9 cellular contexts compared by ENCODE assay signal in the genomic region with DNA sequence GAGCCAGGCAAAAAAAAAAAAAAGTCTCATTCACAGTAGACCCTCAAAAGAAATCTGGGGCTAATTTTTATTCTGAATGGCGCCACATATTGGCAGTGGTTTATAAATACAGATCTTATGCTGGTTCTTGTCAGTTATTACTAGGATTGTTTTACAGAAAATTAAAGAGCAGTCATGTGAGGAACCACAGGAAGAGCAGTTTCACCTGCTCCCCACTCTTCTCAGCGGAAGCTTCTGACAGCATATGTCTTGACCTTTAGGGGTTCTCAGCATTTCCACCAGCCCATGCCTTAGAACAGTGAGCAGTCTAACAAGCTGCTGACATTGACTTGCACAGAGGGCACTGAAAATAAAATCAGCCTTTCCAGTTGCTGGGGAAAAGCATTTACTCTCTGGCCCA.
A peak's percentile ranks its signal among the peaks of the same experiment; 100 is the strongest.
DNase-seq lines count a peak whose midpoint lies in the region; ATAC-seq and TF ChIP-seq lines count a peak whose summit lies in the region.
"Had no signal": no experiment of that assay in that cellular context is flagged by ENCODE, and none has a peak within 500 bp of the region (broad histone marks: within the 10 kb centered on the region; RNA-seq: fewer than 3 reads in every experiment).

No MANE protein-coding gene starts in this region.

- TF ChIP-seq CTCF in GM12865 (IDR thresholded peaks at IDR 0.05; ENCODE audit: insufficient read depth, low read depth, low read length, missing control alignments) = no peak

- no peak overlapping the region for H3K4me2 ChIP-seq in mesenchymal stem cell (ENCODE audit: low read length, poor library complexity, severe bottlenecking)

- H2AK5ac ChIP-seq in mesenchymal stem cell (ENCODE audit: low read length, severe bottlenecking) = no peak overlapping the region

- peak overlapping the region; percentile 46 for H3K27ac ChIP-seq in mesenchymal stem cell (ENCODE audit: low read length, poor library complexity, severe bottlenecking)

- WGBS in mesenchymal stem cell = 78% methylated on average over 2 of the region's 2 CpGs

- H3K36me3 ChIP-seq in mesenchymal stem cell (ENCODE audit: control insufficient read depth in 1 of 2, insufficient read depth in 2 of 2, low read depth in 1 of 2, low read length in 2 of 2) = peaks cover 0 to 3% of the 10 kb centered on the region in 2 experiments

- no peak overlapping the region for H2BK12ac ChIP-seq in mesenchymal stem cell (ENCODE audit: low read length in 2 of 2)

- H3K9ac ChIP-seq in mesenchymal stem cell (ENCODE audit: low read length) = no peak overlapping the region

- no peaks in the 10 kb centered on the region for H3K9me3 ChIP-seq in mesenchymal stem cell (ENCODE audit: control insufficient read depth, low read length)

- H3K18ac ChIP-seq in mesenchymal stem cell (ENCODE audit: low read depth in 1 of 2, low read length in 2 of 2) = no peak overlapping the region

- H4K91ac ChIP-seq in mesenchymal stem cell (ENCODE audit: low read length) = no peak overlapping the region

- H2AFZ ChIP-seq in mesenchymal stem cell (ENCODE audit: low read depth, low read length) = no peak overlapping the region

- H3K79me1 ChIP-seq in mesenchymal stem cell (replicated peaks; ENCODE audit: low read length, poor library complexity, severe bottlenecking) = no peaks in the 10 kb centered on the region

- DNase-seq in GM12865 (ENCODE audit: low read depth) = peak; percentile 85
- no peak for DNase-seq in mesenchymal stem cell
- DNase-seq in GF-D8 (lab: John Stamatoyannopoulos, UW) = no peak
- no peak for DNase-seq in AG20443 (ENCODE audit: low spot score)
- DNase-seq in NCI-H2196 treated with DMSO at 0.1 percent for 48 hours (lab: John Stamatoyannopoulos, UW; ENCODE audit: unreplicated experiment) = no peak
- DNase-seq: RPMI8226 had no signal

- no peak overlapping the region for H3K23ac ChIP-seq in mesenchymal stem cell (ENCODE audit: low read length in 2 of 2)

- H3K4me3 ChIP-seq in GM12865 (ENCODE audit: low read depth, low read length) (no peak overlapping the region), mesenchymal stem cell (ENCODE audit: insufficient read depth in 1 of 2, low read depth in 1 of 2, low read length in 2 of 2) (no peak overlapping the region)

- no peak overlapping the region for H2BK15ac ChIP-seq in mesenchymal stem cell (ENCODE audit: low read depth, poor library complexity, severe bottlenecking)

- H4K8ac ChIP-seq in mesenchymal stem cell (ENCODE audit: low read length) = no peak overlapping the region

- no peaks in the 10 kb centered on the region for H3K27me3 ChIP-seq in mesenchymal stem cell (ENCODE audit: control insufficient read depth in 1 of 2, insufficient read depth in 1 of 2, low read length in 2 of 2)

- H3K14ac ChIP-seq in mesenchymal stem cell (ENCODE audit: low read length in 2 of 2) = no peak overlapping the region

- H3K4me1 ChIP-seq in mesenchymal stem cell (ENCODE audit: control insufficient read depth, insufficient read depth, low read depth, low read length) = peaks cover 8% of the 10 kb centered on the region

- no peak overlapping the region for H2BK120ac ChIP-seq in mesenchymal stem cell (ENCODE audit: low read depth, low read length)

- peak; percentile 91 for ATAC-seq in GM21390 (IDR thresholded peaks at IDR 0.05; ENCODE audit: unreplicated experiment)
- ATAC-seq in HG03565 (IDR thresholded peaks at IDR 0.05; ENCODE audit: unreplicated experiment) = peak; percentile 78
- ATAC-seq in HG02970 (IDR thresholded peaks at IDR 0.05; ENCODE audit: low FRiP score, unreplicated experiment) = no peak

- H3K4ac ChIP-seq in mesenchymal stem cell (ENCODE audit: low read depth in 1 of 2, low read length in 2 of 2) = no peak overlapping the region

- no peak overlapping the region for H2BK5ac ChIP-seq in mesenchymal stem cell (ENCODE audit: low read depth, low read length, poor library complexity, severe bottlenecking)
